8 cellular contexts compared by ENCODE assay signal in the genomic region with DNA sequence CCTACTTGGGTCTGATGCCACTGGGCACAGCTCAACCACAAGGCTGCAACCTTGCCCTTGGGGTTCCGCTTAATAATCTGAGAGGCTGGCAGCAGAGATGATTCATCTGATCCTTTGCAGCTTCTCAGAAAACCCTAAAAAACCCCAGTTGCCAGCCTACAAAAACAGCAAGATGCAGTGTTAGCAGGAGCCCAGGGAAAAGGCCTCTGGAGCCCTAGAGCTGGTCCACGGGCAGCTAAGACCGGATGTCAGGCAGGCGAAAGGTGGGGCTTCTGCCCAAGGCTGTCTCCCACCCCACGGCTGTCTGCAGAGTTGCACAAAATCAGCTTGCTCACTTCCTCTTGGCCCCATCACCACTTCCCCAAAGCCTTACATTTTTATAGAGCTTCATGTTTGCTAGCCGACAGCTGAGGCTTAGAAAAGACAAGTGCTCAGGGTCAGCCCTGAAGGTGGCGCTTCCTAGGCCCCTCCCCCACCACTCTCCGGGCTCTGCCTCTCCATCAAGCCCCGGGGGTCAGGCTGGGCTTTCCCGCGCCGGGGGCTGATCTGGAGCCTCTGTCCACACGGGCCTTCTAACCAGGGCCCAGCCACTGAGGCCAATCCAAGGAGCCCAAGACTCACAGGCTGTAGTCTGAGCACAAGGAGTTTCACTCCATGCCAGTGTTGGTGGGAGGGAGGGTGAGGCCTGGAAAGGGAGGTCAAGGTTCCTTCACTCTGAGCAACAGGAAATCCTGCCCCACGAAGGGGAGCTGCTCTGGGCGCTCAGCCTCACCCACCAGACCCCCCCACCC. TPM values are rescaled to one million over a fixed set of nuclear protein-coding genes. Genes with fewer than 3 reads are reported as not detected.
DNase-seq lines count a peak whose midpoint lies in the region; ATAC-seq and TF ChIP-seq lines count a peak whose summit lies in the region.

No MANE protein-coding gene starts in this region.

- H3K9me3 ChIP-seq in SK-N-MC (ENCODE audit: low read depth, low read length) (no peaks in the 10 kb centered on the region), hepatocyte (ENCODE audit: low read depth) (no peaks in the 10 kb centered on the region), sigmoid colon (no peaks in the 10 kb centered on the region)

- no peaks in the 10 kb centered on the region for H3K27me3 ChIP-seq in hepatocyte
- no peaks in the 10 kb centered on the region for H3K27me3 ChIP-seq in sigmoid colon

- TF ChIP-seq EP300 in sigmoid colon (IDR thresholded peaks at IDR 0.05): no peak

- H3K4me2 ChIP-seq in hepatocyte: peak overlapping the region; percentile 76

- no peaks in the 10 kb centered on the region for H3K9me2 ChIP-seq in hepatocyte (replicated peaks; ENCODE audit: insufficient read depth)

- H3K4me1 ChIP-seq in hepatocyte (ENCODE audit: insufficient read depth): peaks cover 17% of the 10 kb centered on the region
- peaks cover 0 to 74% (median 60%) of the 10 kb centered on the region in 4 donors for H3K4me1 ChIP-seq in sigmoid colon

- H3K4me3 ChIP-seq in SK-N-MC: peak overlapping the region; percentile 67
- H3K4me3 ChIP-seq in hepatocyte: no peak overlapping the region
- peak overlapping the region in 3 of 4 donors; percentile 26 to 31 (median 30) for H3K4me3 ChIP-seq in sigmoid colon

- TF ChIP-seq CTCF in C4-2B (conservative IDR thresholded peaks at IDR 0.05) (no peak), hepatocyte (IDR thresholded peaks at IDR 0.05; ENCODE audit: poor library complexity) (no peak), sigmoid colon (IDR thresholded peaks at IDR 0.05) (no peak)

- 7 to 22% (median 9%) methylated on average over 15 of the region's 15 CpGs for WGBS in adipose tissue, 3 donors
- 11% methylated on average over 15 of the region's 15 CpGs for WGBS in hepatocyte (ENCODE audit: low lambda C conversion rate, missing lambda C conversion rate)
- 3 to 4% methylated on average over 15 of the region's 15 CpGs for WGBS in sigmoid colon, 2 donors

- ATAC-seq in GM19452 (IDR thresholded peaks at IDR 0.05; ENCODE audit: unreplicated experiment) (peak; percentile 61), HG03558 (IDR thresholded peaks at IDR 0.05; ENCODE audit: extremely low read depth, unreplicated experiment) (peak; percentile 35)

- H3K36me3 ChIP-seq in SK-N-MC (ENCODE audit: insufficient read depth, low read length): no peaks in the 10 kb centered on the region
- H3K36me3 ChIP-seq in hepatocyte (replicated peaks; ENCODE audit: insufficient read depth, low read depth): no peaks in the 10 kb centered on the region
- H3K36me3 ChIP-seq in sigmoid colon: no peaks in the 10 kb centered on the region

- no peaks in the 10 kb centered on the region for H4K20me1 ChIP-seq in hepatocyte (ENCODE audit: insufficient read depth, poor library complexity, severe bottlenecking)

- H3K27ac ChIP-seq in C4-2B (peak overlapping the region; percentile 79), SK-N-MC (no peak overlapping the region), adipose tissue (ENCODE audit: low read depth, low read length) (peak overlapping the region; percentile 58), hepatocyte (peak overlapping the region; percentile 98), sigmoid colon (peak overlapping the region; percentile 91 to 95 (median 94))

- DNase-seq in SK-N-MC (ENCODE audit: low read depth, low spot score) (no peak), hepatocyte (ENCODE audit: low spot score) (peak; percentile 85), sigmoid colon (peak; percentile 89), 8988T (no peak)

- H3K9ac ChIP-seq in SK-N-MC (ENCODE audit: insufficient read length): peak overlapping the region; percentile 62

- peak overlapping the region; percentile 90 for H2AFZ ChIP-seq in hepatocyte

- H3K79me2 ChIP-seq in hepatocyte: no peaks in the 10 kb centered on the region

- TF ChIP-seq POLR2A in sigmoid colon (IDR thresholded peaks at IDR 0.05): no peak

- intact Hi-C loops in sigmoid colon (cut with DNase I): loop anchor here (1.0 to 5.0 kb wide), 4 partner anchors 113 to 247 kb away; partner anchors contain the start of gene DDX20

RNA-seq across cellular contexts. Expression of gene ADORA3, which starts 4.2 kb away (rescaled TPM):
- 1 to 10 TPM in 2 of 3 donors, under 1 TPM in 1; 0.81 to 5.5 (median 2.6) TPM for polyA plus RNA-seq in adipose tissue
- total RNA-seq in hepatocyte: 0.33 and 2.0 TPM in 2 replicates
- 0.41 and 0.61 TPM in 2 replicates for polyA plus RNA-seq in hepatocyte
- total RNA-seq in sigmoid colon: 10 to 100 TPM in 2 of 4 donors, 1 to 10 TPM in 2; 3.0 to 12.8 (median 10.4) TPM
- 10 to 100 TPM in 1 of 3 donors, 1 to 10 TPM in 2; 3.0 to 20.6 (median 5.4) TPM for polyA plus RNA-seq in sigmoid colon

RNA-seq across cellular contexts. Expression of gene TMIGD3, which starts 4.2 kb away (rescaled TPM):
- polyA plus RNA-seq in adipose tissue: 10 to 100 TPM in 1 of 3 donors, 1 to 10 TPM in 1, under 1 TPM in 1; 0.49 to 11.2 (median 2.8) TPM
- total RNA-seq in hepatocyte: 2.6 and 6.5 TPM in 2 replicates
- polyA plus RNA-seq in hepatocyte: 5.2 TPM in 2 replicates
- total RNA-seq in sigmoid colon: 1 to 10 TPM; 1.9 to 7.5 (median 5.1) TPM
- polyA plus RNA-seq in sigmoid colon: 10 to 100 TPM in 1 of 3 donors, 1 to 10 TPM in 2; 3.4 to 29.8 (median 6.6) TPM

RNA-seq across cellular contexts. Expression of gene C1orf162, which starts 33.8 kb away (rescaled TPM):
- polyA plus RNA-seq in adipose tissue: 10 to 100 TPM in 2 of 3 donors, 1 to 10 TPM in 1; 6.1 to 78.7 (median 38.7) TPM
- total RNA-seq in hepatocyte: 0.72 and 0.90 TPM in 2 replicates
- polyA plus RNA-seq in hepatocyte: 0.50 and 0.69 TPM in 2 replicates
- 10 to 100 TPM; 15.7 to 31.0 (median 21.5) TPM for total RNA-seq in sigmoid colon
- polyA plus RNA-seq in sigmoid colon: 10 to 100 TPM; 22.8 to 27.0 (median 24.3) TPM

RNA-seq across cellular contexts. Expression of gene ATP5PB, which starts 58.3 kb away (rescaled TPM):
- polyA plus RNA-seq in adipose tissue (100 to 1,000 TPM; 144 to 252 (median 245) TPM), hepatocyte (289 and 309 TPM in 2 replicates), sigmoid colon (100 to 1,000 TPM; 515 to 849 (median 620) TPM)
- total RNA-seq in hepatocyte (291 and 320 TPM in 2 replicates), sigmoid colon (100 to 1,000 TPM; 157 to 217 (median 196) TPM)

RNA-seq across cellular contexts. Expression of gene WDR77, which starts 58.5 kb away (rescaled TPM):
- polyA plus RNA-seq in adipose tissue (10 to 100 TPM in 2 of 3 donors, 1 to 10 TPM in 1; 9.0 to 29.0 (median 27.0) TPM), hepatocyte (49.2 and 55.3 TPM in 2 replicates), sigmoid colon (10 to 100 TPM; 13.8 to 29.5 (median 15.5) TPM)
- total RNA-seq in hepatocyte (37.3 and 44.5 TPM in 2 replicates), sigmoid colon (10 to 100 TPM; 16.3 to 23.8 (median 20.1) TPM)

Comparison
In these comparisons a context has a peak if more than half of its experiments do, and no peak if none do; other contexts are left out.
1. DNase-seq: peak in hepatocyte (single experiment) and sigmoid colon (single experiment); none in SK-N-MC (single experiment) and 8988T (single experiment).